In the genomic region with DNA sequence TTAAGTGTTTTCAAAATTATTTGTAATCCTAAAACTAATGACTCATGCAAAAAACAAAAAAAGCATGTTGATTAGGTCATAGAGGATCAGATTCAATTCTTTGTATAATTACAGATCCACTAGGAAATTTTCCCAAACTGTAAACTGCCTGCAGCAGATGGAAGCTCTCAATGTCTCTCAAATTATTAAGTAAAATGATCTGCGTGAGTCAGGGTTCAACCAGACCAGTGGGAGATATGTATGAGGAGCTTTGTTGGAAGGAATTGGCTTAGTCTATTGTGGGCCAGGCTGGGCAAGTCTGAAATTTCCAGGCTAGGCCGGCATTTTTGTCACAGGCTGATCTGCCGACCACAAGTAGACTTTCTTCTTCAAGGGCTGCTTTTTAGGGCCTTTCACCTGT, we compare ENCODE assay signal across 16 cellular contexts. TPM values are rescaled to one million over a fixed set of nuclear protein-coding genes. Genes with fewer than 3 reads are reported as not detected.
DNase-seq lines count a peak whose midpoint lies in the region; ATAC-seq and TF ChIP-seq lines count a peak whose summit lies in the region.
"Had no signal": no experiment of that assay in that cellular context is flagged by ENCODE, and none has a peak within 500 bp of the region (broad histone marks: within the 10 kb centered on the region; RNA-seq: fewer than 3 reads in every experiment).

No MANE protein-coding gene starts in this region.

- no peak overlapping the region for H3K4me3 Mint-ChIP-seq in HFFc6
- no peak overlapping the region for H3K4me3 Mint-ChIP-seq in activated CD4-positive, alpha-beta memory T cell treated with anti-CD3 and anti-CD28 coated beads for 36 hours
- H3K4me3 Mint-ChIP-seq: activated naive CD8-positive, alpha-beta T cell treated with anti-CD3 and anti-CD28 coated beads for 36 hours; B cell had no signal

- H3K36me3 Mint-ChIP-seq in HFFc6 (ENCODE audit: low read depth): no peaks in the 10 kb centered on the region
- no peaks in the 10 kb centered on the region for H3K36me3 Mint-ChIP-seq in activated CD4-positive, alpha-beta memory T cell treated with anti-CD3 and anti-CD28 coated beads for 36 hours
- H3K36me3 Mint-ChIP-seq: activated naive CD8-positive, alpha-beta T cell treated with anti-CD3 and anti-CD28 coated beads for 36 hours had no signal

- H3K27me3 Mint-ChIP-seq in HFFc6 (ENCODE audit: insufficient read depth): no peaks in the 10 kb centered on the region
- no peaks in the 10 kb centered on the region for H3K27me3 Mint-ChIP-seq in activated CD4-positive, alpha-beta memory T cell treated with anti-CD3 and anti-CD28 coated beads for 36 hours

- DNase-seq in AG08396 (ENCODE audit: low spot score) (peak; percentile 30), HFFc6 (peak; percentile 44), amniotic epithelial cell (ENCODE audit: low read depth) (peak; percentile 18), left cardiac atrium (no peak), cerebellar cortex (ENCODE audit: low spot score) (no peak), KBM-7 (no peak), substantia nigra (lab: John Stamatoyannopoulos, UW) (no peak)
- no peak for DNase-seq in activated CD4-positive, alpha-beta memory T cell treated with anti-CD3 and anti-CD28 coated beads for 36 hours
- DNase-seq: activated naive CD8-positive, alpha-beta T cell treated with anti-CD3 and anti-CD28 coated beads for 36 hours; DMS79; NCI-H2227 treated with DMSO at 0.1 percent for 48 hours; PC-9; posterior cingulate gyrus; stimulated activated CD8-positive, alpha-beta memory T cell treated with anti-CD3 and anti-CD28 coated beads, Interleukin-4, amount 100 ng/mL, for 48 hours; transverse colon had no signal

- intact Hi-C loops in left cardiac atrium (cut with DNase I): no loop called here
- intact Hi-C loops in activated CD4-positive, alpha-beta memory T cell treated with anti-CD3 and anti-CD28 coated beads for 36 hours (cut with micrococcal nuclease): no loop called here

- in situ Hi-C loops in KBM-7 (cut with MboI; ENCODE audit: low pct_unique_long_range_greater_than_20kb, low sequenced_read_pairs): no loop called here

- H3K4me1 Mint-ChIP-seq in HFFc6 (ENCODE audit: low read depth): peaks cover 10% of the 10 kb centered on the region
- H3K4me1 Mint-ChIP-seq in activated CD4-positive, alpha-beta memory T cell treated with anti-CD3 and anti-CD28 coated beads for 36 hours (ENCODE audit: low read depth): no peaks in the 10 kb centered on the region

- POLR2A ChIA-PET in activated CD4-positive, alpha-beta memory T cell treated with anti-CD3 and anti-CD28 coated beads for 36 hours (lab: Charles Lee): no interaction called here

- CTCF ChIA-PET in activated CD4-positive, alpha-beta memory T cell treated with anti-CD3 and anti-CD28 coated beads for 36 hours (lab: Charles Lee): no interaction called here

- H3K27ac ChIP-seq in substantia nigra (ENCODE audit: low read depth, low read length, poor library complexity, severe bottlenecking): no peak overlapping the region
- H3K27ac ChIP-seq: PC-9, transverse colon had no signal

- no peaks in the 10 kb centered on the region for H3K9me3 Mint-ChIP-seq in HFFc6
- H3K9me3 Mint-ChIP-seq in activated CD4-positive, alpha-beta memory T cell treated with anti-CD3 and anti-CD28 coated beads for 36 hours: no peaks in the 10 kb centered on the region
- H3K9me3 Mint-ChIP-seq: activated naive CD8-positive, alpha-beta T cell treated with anti-CD3 and anti-CD28 coated beads for 36 hours had no signal

- peak; percentile 44 to 92 for ATAC-seq in left cardiac atrium

- TF ChIP-seq CTCF in HFFc6 (IDR thresholded peaks at IDR 0.05): no peak

- peak overlapping the region; percentile 38; the same call in 1 of the 2 replicates for H3K27ac Mint-ChIP-seq in HFFc6
- H3K27ac Mint-ChIP-seq in activated CD4-positive, alpha-beta memory T cell treated with anti-CD3 and anti-CD28 coated beads for 36 hours: no peak overlapping the region
- H3K27ac Mint-ChIP-seq: activated naive CD8-positive, alpha-beta T cell treated with anti-CD3 and anti-CD28 coated beads for 36 hours; B cell had no signal

RNA-seq across cellular contexts. Expression of gene SACS, which starts 14.4 kb away (rescaled TPM):
- total RNA-seq in HFFc6 (2021; fragmentation: NEBNext Ultra II Directional; extraction: Animal tissue kit (Norgen Biotek cat#: 25700)): 10 to 100 TPM; 43.9 to 50.9 (median 47.1) TPM
- 10 to 100 TPM; 12.1 to 23.3 TPM for total RNA-seq in left cardiac atrium
- total RNA-seq in activated CD4-positive, alpha-beta memory T cell treated with anti-CD3 and anti-CD28 coated beads for 36 hours: 10 to 100 TPM; 32.4 to 33.5 TPM

Comparison
In these comparisons a context has a peak if more than half of its experiments do, and no peak if none do; other contexts are left out.
1. DNase-seq: peak in AG08396 (single experiment), HFFc6 (single experiment) and amniotic epithelial cell (single experiment); none in left cardiac atrium (single experiment), cerebellar cortex (single experiment), KBM-7 (single experiment), substantia nigra (0 of 49) and activated CD4-positive, alpha-beta memory T cell treated with anti-CD3 and anti-CD28 coated beads for 36 hours (single experiment).